In genomic region chr15:96351801-96352593, GRCh38 we compare ENCODE assay signal across 11 cellular contexts. TPM values are rescaled to one million over a fixed set of nuclear protein-coding genes. Genes with fewer than 3 reads are reported as not detected.
DNase-seq lines count a peak whose midpoint lies in the region; ATAC-seq and TF ChIP-seq lines count a peak whose summit lies in the region.
"Had no signal": no experiment of that assay in that cellular context is flagged by ENCODE, and none has a peak within 500 bp of the region (broad histone marks: within the 10 kb centered on the region; RNA-seq: fewer than 3 reads in every experiment).

No MANE protein-coding gene starts in this region.

- no peak for TF ChIP-seq POLR2A in heart left ventricle (IDR thresholded peaks at IDR 0.05)

- WGBS in heart left ventricle, 4 donors: 36 to 52% (median 47%) methylated on average over 29 to 55 of the region's 55 CpGs

- no peak overlapping the region for H3K27ac Mint-ChIP-seq in Calu3 (ENCODE audit: unreplicated experiment)
- peak overlapping the region; percentile 86 for H3K27ac Mint-ChIP-seq in osteocyte (ENCODE audit: unreplicated experiment)
- H3K27ac Mint-ChIP-seq: activated T-helper 17 cell treated with anti-CD3 and anti-CD28 coated beads, Interleukin-2, amount 50 U/mL, for 72 hours had no signal

- TF ChIP-seq CTCF in Calu3 (IDR thresholded peaks at IDR 0.05; ENCODE audit: unreplicated experiment) (no peak), heart left ventricle (IDR thresholded peaks at IDR 0.05) (no peak), osteocyte (IDR thresholded peaks at IDR 0.05) (no peak)

- H3K27me3 Mint-ChIP-seq in Calu3 (ENCODE audit: unreplicated experiment): no peaks in the 10 kb centered on the region
- H3K27me3 Mint-ChIP-seq in osteocyte (ENCODE audit: unreplicated experiment): no peaks in the 10 kb centered on the region

- DNase-seq in Calu3: peak; percentile 72
- DNase-seq in heart left ventricle: peak in 3 of 5 donors; percentile 33 to 72 (median 44)
- no peak for DNase-seq in osteocyte (ENCODE audit: extremely low spot score, unreplicated experiment)
- no peak for DNase-seq in iPS-NIHi11 (ENCODE audit: low spot score)
- no peak for DNase-seq in OCI-M2 (lab: John Stamatoyannopoulos, UW; ENCODE audit: unreplicated experiment)
- DNase-seq in T-helper 1 cell: no peak
- DNase-seq in cortex of kidney (lab: John Stamatoyannopoulos, UW): no peak
- DNase-seq: NCI-H2029 treated with DMSO at 0.1 percent for 48 hours, WERI-Rb-1 had no signal

- H3K9me3 Mint-ChIP-seq in Calu3 (ENCODE audit: low read depth, unreplicated experiment) (no peaks in the 10 kb centered on the region), osteocyte (ENCODE audit: unreplicated experiment) (no peaks in the 10 kb centered on the region)
- H3K9me3 Mint-ChIP-seq: activated T-helper 17 cell treated with anti-CD3 and anti-CD28 coated beads, Interleukin-2, amount 50 U/mL, for 72 hours had no signal

- ATAC-seq in SK-N-SH treated with all-trans-retinoic acid at 6 μM for 48 hours (peak; percentile 30), heart left ventricle (no peak)
- ATAC-seq: activated T-helper 17 cell treated with anti-CD3 and anti-CD28 coated beads, Interleukin-2, amount 50 U/mL, for 72 hours had no signal

- CTCF ChIA-PET in Calu3 (lab: Charles Lee): interaction anchor here (4.4 kb wide), 1 partner anchor 24 kb away, joined by 28 read pairs; no protein-coding TSS in a partner anchor

- H3K9me3 ChIP-seq in heart left ventricle: no peaks in the 10 kb centered on the region

- intact Hi-C loops in Calu3 (cut with micrococcal nuclease; ENCODE audit: unreplicated experiment): loop anchor here (2.0 kb wide), 1 partner anchor 15 kb away; no protein-coding TSS in a partner anchor
- intact Hi-C loops in heart left ventricle (cut with DNase I): loop anchor here in 7 of 10 donors (10.0 kb wide), 8 partner anchors 233 to 1507 kb away; no protein-coding TSS in a partner anchor

- H3K4me3 ChIP-seq in heart left ventricle: peak overlapping the region in 9 of 12 donors; percentile 10 to 35 (median 25)

- H3K4me3 Mint-ChIP-seq in Calu3 (ENCODE audit: low read depth, unreplicated experiment) (no peak overlapping the region), osteocyte (ENCODE audit: unreplicated experiment) (peak overlapping the region; percentile 40)
- H3K4me3 Mint-ChIP-seq: activated T-helper 17 cell treated with anti-CD3 and anti-CD28 coated beads, Interleukin-2, amount 50 U/mL, for 72 hours had no signal

- peak overlapping the region; percentile 3 to 94 (median 74) for H3K27ac ChIP-seq in heart left ventricle
- H3K27ac ChIP-seq: WERI-Rb-1 had no signal

- peaks cover 0 to 74% (median 26%) of the 10 kb centered on the region in 12 donors for H3K4me1 ChIP-seq in heart left ventricle

- H3K36me3 Mint-ChIP-seq in Calu3 (ENCODE audit: insufficient read depth, unreplicated experiment): peaks cover 36% of the 10 kb centered on the region
- peaks cover 17% of the 10 kb centered on the region for H3K36me3 Mint-ChIP-seq in osteocyte (ENCODE audit: unreplicated experiment)

- H3K4me1 Mint-ChIP-seq in Calu3 (ENCODE audit: low read depth, unreplicated experiment) (peaks cover 58% of the 10 kb centered on the region), osteocyte (ENCODE audit: unreplicated experiment) (peaks cover 65% of the 10 kb centered on the region)

- BruUV-seq in Calu3 (replicated peaks; lab: Mats Ljungman, UMichigan): no TSS peak

- H3K27me3 ChIP-seq in heart left ventricle: peaks cover 2 to 94% (median 43%) of the 10 kb centered on the region in 9 donors

- no peaks in the 10 kb centered on the region for H3K36me3 ChIP-seq in heart left ventricle
- H3K36me3 ChIP-seq: WERI-Rb-1 had no signal

TF ChIP-seq in SK-N-SH treated with all-trans-retinoic acid at 6 μM for 48 hours, 23 proteins besides CTCF, POLR2A, EP300 and RAD21:
- TF ChIP-seq ZC3H10 (CRISPR knock-in tag; IDR thresholded peaks at IDR 0.05): no peak
- no peak for TF ChIP-seq POU6F1 (CRISPR knock-in tag; IDR thresholded peaks at IDR 0.05; ENCODE audit: borderline replicate concordance, low read depth)
- no peak for TF ChIP-seq ESRRG (CRISPR knock-in tag; IDR thresholded peaks at IDR 0.05)
- no peak for TF ChIP-seq ZNF70 (CRISPR knock-in tag; IDR thresholded peaks at IDR 0.05)
- no peak for TF ChIP-seq ZFP30 (CRISPR knock-in tag; IDR thresholded peaks at IDR 0.05)
- no peak for TF ChIP-seq SNAI2 (CRISPR knock-in tag; IDR thresholded peaks at IDR 0.05)
- TF ChIP-seq ZFP3 (CRISPR knock-in tag; IDR thresholded peaks at IDR 0.05): no peak
- TF ChIP-seq ARNTL (CRISPR knock-in tag; IDR thresholded peaks at IDR 0.05; ENCODE audit: borderline replicate concordance, low read depth): no peak
- no peak for TF ChIP-seq OSR1 (CRISPR knock-in tag; IDR thresholded peaks at IDR 0.05)
- TF ChIP-seq, protein P1, sequence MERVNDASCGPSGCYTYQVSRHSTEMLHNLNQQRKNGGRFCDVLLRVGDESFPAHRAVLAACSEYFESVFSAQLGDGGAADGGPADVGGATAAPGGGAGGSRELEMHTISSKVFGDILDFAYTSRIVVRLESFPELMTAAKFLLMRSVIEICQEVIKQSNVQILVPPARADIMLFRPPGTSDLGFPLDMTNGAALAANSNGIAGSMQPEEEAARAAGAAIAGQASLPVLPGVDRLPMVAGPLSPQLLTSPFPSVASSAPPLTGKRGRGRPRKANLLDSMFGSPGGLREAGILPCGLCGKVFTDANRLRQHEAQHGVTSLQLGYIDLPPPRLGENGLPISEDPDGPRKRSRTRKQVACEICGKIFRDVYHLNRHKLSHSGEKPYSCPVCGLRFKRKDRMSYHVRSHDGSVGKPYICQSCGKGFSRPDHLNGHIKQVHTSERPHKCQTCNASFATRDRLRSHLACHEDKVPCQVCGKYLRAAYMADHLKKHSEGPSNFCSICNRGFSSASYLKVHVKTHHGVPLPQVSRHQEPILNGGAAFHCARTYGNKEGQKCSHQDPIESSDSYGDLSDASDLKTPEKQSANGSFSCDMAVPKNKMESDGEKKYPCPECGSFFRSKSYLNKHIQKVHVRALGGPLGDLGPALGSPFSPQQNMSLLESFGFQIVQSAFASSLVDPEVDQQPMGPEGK (CRISPR knock-in tag; IDR thresholded peaks at IDR 0.05; ENCODE audit: borderline replicate concordance): no peak
- TF ChIP-seq BACH2 (CRISPR knock-in tag; IDR thresholded peaks at IDR 0.05; ENCODE audit: borderline replicate concordance): no peak
- no peak for TF ChIP-seq ISL1 (CRISPR knock-in tag; IDR thresholded peaks at IDR 0.05)
- TF ChIP-seq CSDC2 (CRISPR knock-in tag; IDR thresholded peaks at IDR 0.05): no peak
- TF ChIP-seq, protein P2, sequence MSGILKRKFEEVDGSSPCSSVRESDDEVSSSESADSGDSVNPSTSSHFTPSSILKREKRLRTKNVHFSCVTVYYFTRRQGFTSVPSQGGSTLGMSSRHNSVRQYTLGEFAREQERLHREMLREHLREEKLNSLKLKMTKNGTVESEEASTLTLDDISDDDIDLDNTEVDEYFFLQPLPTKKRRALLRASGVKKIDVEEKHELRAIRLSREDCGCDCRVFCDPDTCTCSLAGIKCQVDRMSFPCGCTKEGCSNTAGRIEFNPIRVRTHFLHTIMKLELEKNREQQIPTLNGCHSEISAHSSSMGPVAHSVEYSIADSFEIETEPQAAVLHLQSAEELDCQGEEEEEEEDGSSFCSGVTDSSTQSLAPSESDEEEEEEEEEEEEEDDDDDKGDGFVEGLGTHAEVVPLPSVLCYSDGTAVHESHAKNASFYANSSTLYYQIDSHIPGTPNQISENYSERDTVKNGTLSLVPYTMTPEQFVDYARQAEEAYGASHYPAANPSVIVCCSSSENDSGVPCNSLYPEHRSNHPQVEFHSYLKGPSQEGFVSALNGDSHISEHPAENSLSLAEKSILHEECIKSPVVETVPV (CRISPR knock-in tag; IDR thresholded peaks at IDR 0.05): no peak
- TF ChIP-seq ZNF8 (CRISPR knock-in tag; IDR thresholded peaks at IDR 0.05): no peak
- no peak for TF ChIP-seq GLIS3 (CRISPR knock-in tag; IDR thresholded peaks at IDR 0.05)
- TF ChIP-seq, protein P3, sequence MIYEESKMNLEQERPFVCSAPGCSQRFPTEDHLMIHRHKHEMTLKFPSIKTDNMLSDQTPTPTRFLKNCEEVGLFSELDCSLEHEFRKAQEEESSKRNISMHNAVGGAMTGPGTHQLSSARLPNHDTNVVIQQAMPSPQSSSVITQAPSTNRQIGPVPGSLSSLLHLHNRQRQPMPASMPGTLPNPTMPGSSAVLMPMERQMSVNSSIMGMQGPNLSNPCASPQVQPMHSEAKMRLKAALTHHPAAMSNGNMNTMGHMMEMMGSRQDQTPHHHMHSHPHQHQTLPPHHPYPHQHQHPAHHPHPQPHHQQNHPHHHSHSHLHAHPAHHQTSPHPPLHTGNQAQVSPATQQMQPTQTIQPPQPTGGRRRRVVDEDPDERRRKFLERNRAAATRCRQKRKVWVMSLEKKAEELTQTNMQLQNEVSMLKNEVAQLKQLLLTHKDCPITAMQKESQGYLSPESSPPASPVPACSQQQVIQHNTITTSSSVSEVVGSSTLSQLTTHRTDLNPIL (CRISPR knock-in tag; IDR thresholded peaks at IDR 0.05; ENCODE audit: low read depth): no peak
- TF ChIP-seq TOX (CRISPR knock-in tag; IDR thresholded peaks at IDR 0.05; ENCODE audit: borderline replicate concordance): no peak
- no peak for TF ChIP-seq PPARA (CRISPR knock-in tag; IDR thresholded peaks at IDR 0.05; ENCODE audit: borderline replicate concordance)
- TF ChIP-seq ZNF565 (CRISPR knock-in tag; conservative IDR thresholded peaks at IDR 0.05; ENCODE audit: low read depth): no peak
TF ChIP-seq in SK-N-SH treated with all-trans-retinoic acid at 6 μM for 48 hours: peak in this region for 0.

RNA-seq across cellular contexts. Expression of gene NR2F2, which starts 21.5 kb away (rescaled TPM):
- total RNA-seq in Calu3 (2022): 158 and 167 TPM in 2 replicates
- total RNA-seq in heart left ventricle: 10 to 100 TPM; 11.9 to 22.4 (median 16.5) TPM
- polyA plus RNA-seq in heart left ventricle: 10 to 100 TPM; 11.8 to 16.1 TPM
- total RNA-seq in osteocyte: 286 and 292 TPM in 2 replicates
- total RNA-seq: activated T-helper 17 cell treated with anti-CD3 and anti-CD28 coated beads, Interleukin-2, amount 50 U/mL, for 72 hours had no signal

Comparison
In these comparisons a context has a peak if more than half of its experiments do, and no peak if none do; other contexts are left out.
1. DNase-seq: peak in Calu3 (single experiment) and heart left ventricle (3 of 5); none in osteocyte (single experiment), iPS-NIHi11 (single experiment), OCI-M2 (single experiment), T-helper 1 cell (0 of 5) and cortex of kidney (single experiment).